ENCODE assay signal across 22 cellular contexts in genomic region chr17:77534137-77534536, GRCh38.
"Had no signal": no experiment of that assay in that cellular context is flagged by ENCODE, and none has a peak within 500 bp of the region (broad histone marks: within the 10 kb centered on the region; RNA-seq: fewer than 3 reads in every experiment).

No MANE protein-coding gene starts in this region.

- H3K4me3 ChIP-seq: gastrocnemius medialis, hepatocyte, left lung, neural progenitor cell, prostate gland, skin epidermis, thoracic aorta, tibial nerve, upper lobe of left lung had no signal

- H3K9ac ChIP-seq: neural progenitor cell had no signal

- H3K36me3 ChIP-seq: gastrocnemius medialis, left lung, neural progenitor cell, prostate gland, thoracic aorta, tibial nerve, upper lobe of left lung had no signal

- DNase-seq: cortex of kidney; foreskin fibroblast; gastrocnemius medialis; left cardiac atrium; left lung; mesenchymal stem cell; midbrain; naive thymus-derived CD4-positive, alpha-beta T cell; nucleus accumbens; stimulated activated CD4-positive, alpha-beta T cell treated with anti-CD3 and anti-CD28 coated beads, Interleukin-15, amount 100 ng/mL, for 24 hours; stimulated activated CD4-positive, alpha-beta T cell treated with anti-CD3 and anti-CD28 coated beads, Interleukin-2, amount 100 ng/mL, for 48 hours; stimulated activated naive B cell treated with anti-CD40 and anti-IgM and Interleukin-4, amounts not matched to agents 10 μg/mL and 1 μg/mL and 100 μg/mL, for 72 hours; upper lobe of left lung had no signal

- H3K79me2 ChIP-seq: hepatocyte had no signal

- H3K27ac ChIP-seq: epithelial cell of prostate, gastrocnemius medialis, hepatocyte, left lung, neural progenitor cell, prostate gland, skin epidermis, thoracic aorta, tibial nerve, upper lobe of left lung had no signal

- H3K27ac Mint-ChIP-seq: naive thymus-derived CD4-positive, alpha-beta T cell; nephron; neural progenitor cell; stimulated activated naive B cell treated with anti-CD40 and anti-IgM and Interleukin-4, amounts not matched to agents 10 μg/mL and 1 μg/mL and 100 μg/mL, for 72 hours; stimulated activated naive CD8-positive, alpha-beta T cell treated with anti-CD3 and anti-CD28 coated beads, Interleukin-15, Interleukin-2, amounts not matched to agents 100 ng/mL and 50 ng/mL, for 24 hours had no signal

- H3K4me2 ChIP-seq: hepatocyte, neural progenitor cell had no signal

- H3K4me1 ChIP-seq: gastrocnemius medialis, left lung, neural progenitor cell, prostate gland had no signal

- H3K4me3 Mint-ChIP-seq: naive thymus-derived CD4-positive, alpha-beta T cell; nephron; neural progenitor cell; stimulated activated naive B cell treated with anti-CD40 and anti-IgM and Interleukin-4, amounts not matched to agents 10 μg/mL and 1 μg/mL and 100 μg/mL, for 72 hours; stimulated activated naive CD8-positive, alpha-beta T cell treated with anti-CD3 and anti-CD28 coated beads, Interleukin-15, Interleukin-2, amounts not matched to agents 100 ng/mL and 50 ng/mL, for 24 hours had no signal

- H2AFZ ChIP-seq: hepatocyte, neural progenitor cell had no signal

- H3K9me3 ChIP-seq: gastrocnemius medialis, left lung, prostate gland, thoracic aorta, tibial nerve, upper lobe of left lung had no signal
